In genomic region chr14:104708606-104709268, GRCh38 we compare ENCODE assay signal across 8 cellular contexts. TPM values are rescaled to one million over a fixed set of nuclear protein-coding genes. Genes with fewer than 3 reads are reported as not detected.
DNase-seq lines count a peak whose midpoint lies in the region; ATAC-seq and TF ChIP-seq lines count a peak whose summit lies in the region.

No MANE protein-coding gene starts in this region.

- no peaks in the 10 kb centered on the region for H3K9me3 Mint-ChIP-seq in osteocyte (ENCODE audit: unreplicated experiment)

- no peaks in the 10 kb centered on the region for H3K27me3 ChIP-seq in upper lobe of right lung

- H3K27ac ChIP-seq in upper lobe of right lung, result no peak overlapping the region

- DNase-seq in ELF-1 (ENCODE audit: low read depth, low spot score) (peak; percentile 91), RKO (ENCODE audit: low spot score) (peak; percentile 37), fibroblast of villous mesenchyme (ENCODE audit: low read depth) (peak; percentile 54), osteocyte (ENCODE audit: extremely low spot score, unreplicated experiment) (no peak), upper lobe of right lung (peak; percentile 83)
- DNase-seq in activated T-helper 1 cell treated with anti-CD3 and anti-CD28 coated beads, Interleukin-2, amount 50 U/mL, for 16 hours (ENCODE audit: low read depth in 1 of 2, low spot score in 1 of 2), result peak; percentile 51 to 61

- no peak overlapping the region for H3K27ac Mint-ChIP-seq in osteocyte (ENCODE audit: unreplicated experiment)

- no peak overlapping the region for H3K4me3 Mint-ChIP-seq in osteocyte (ENCODE audit: unreplicated experiment)

- H3K4me1 ChIP-seq in upper lobe of right lung, result no peaks in the 10 kb centered on the region

- H3K36me3 ChIP-seq in upper lobe of right lung, result peaks cover 57% of the 10 kb centered on the region

- no peaks in the 10 kb centered on the region for H3K9me3 ChIP-seq in upper lobe of right lung

- intact Hi-C loops in upper lobe of right lung (cut with DNase I), result no loop called here

- H3K4me3 ChIP-seq in fibroblast of villous mesenchyme (ENCODE audit: low read depth, low read length) (no peak overlapping the region), upper lobe of right lung (no peak overlapping the region)

- ATAC-seq in HG03354 (IDR thresholded peaks at IDR 0.05; ENCODE audit: poor library complexity, severe bottlenecking, unreplicated experiment) (peak; percentile 68), upper lobe of right lung (peak; percentile 83), HG03521 (IDR thresholded peaks at IDR 0.05; ENCODE audit: unreplicated experiment) (no peak)

- H3K4me1 Mint-ChIP-seq in osteocyte (ENCODE audit: unreplicated experiment), result peaks cover 8% of the 10 kb centered on the region

- no peaks in the 10 kb centered on the region for H3K27me3 Mint-ChIP-seq in osteocyte (ENCODE audit: unreplicated experiment)

- peak; percentile 98 for TF ChIP-seq CTCF in fibroblast of villous mesenchyme (IDR thresholded peaks at IDR 0.05; ENCODE audit: insufficient read depth, low read depth, low read length)
- TF ChIP-seq CTCF in osteocyte (IDR thresholded peaks at IDR 0.05), result peak; percentile 97
- peak; percentile 99 for TF ChIP-seq CTCF in upper lobe of right lung (IDR thresholded peaks at IDR 0.05)

- H3K36me3 Mint-ChIP-seq in osteocyte (ENCODE audit: unreplicated experiment), result peaks cover 7% of the 10 kb centered on the region

RNA-seq across cellular contexts. Expression of gene ADSS1, which starts 15.3 kb away (rescaled TPM):
- total RNA-seq in fibroblast of villous mesenchyme, result 1.3 and 4.3 TPM in 2 replicates
- total RNA-seq in osteocyte, result 3.7 and 4.5 TPM in 2 replicates
- total RNA-seq in upper lobe of right lung, result 5.5 TPM

RNA-seq across cellular contexts. Expression of gene INF2, which starts 19.3 kb away (rescaled TPM):
- 47.0 and 68.7 TPM in 2 replicates for total RNA-seq in fibroblast of villous mesenchyme
- 124 and 130 TPM in 2 replicates for total RNA-seq in osteocyte
- 117 TPM for total RNA-seq in upper lobe of right lung

RNA-seq across cellular contexts. Expression of gene SIVA1, which starts 44.2 kb away (rescaled TPM):
- total RNA-seq in fibroblast of villous mesenchyme (67.8 and 73.8 TPM in 2 replicates), osteocyte (50.1 and 52.3 TPM in 2 replicates), upper lobe of right lung (66.1 TPM)
